In the genomic region with DNA sequence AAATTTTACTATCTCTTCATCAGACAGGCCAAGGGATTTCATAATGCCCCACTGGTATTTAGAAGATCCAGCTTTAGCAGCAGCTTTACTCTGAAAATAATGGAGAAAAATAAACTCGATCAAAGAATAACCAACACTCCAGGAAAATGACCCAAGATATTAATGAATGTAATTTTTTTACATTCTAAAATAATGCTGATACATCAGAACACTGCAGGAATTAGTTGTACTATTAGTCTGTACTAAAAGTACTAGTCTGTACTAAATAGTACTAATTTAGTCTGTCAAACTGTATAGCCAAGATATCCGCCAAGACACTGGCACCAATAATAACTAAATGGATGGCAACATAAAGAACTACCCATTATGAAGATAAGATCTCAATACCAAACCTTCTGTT, we compare ENCODE assay signal across 8 cellular contexts. TPM values are rescaled to one million over a fixed set of nuclear protein-coding genes. Genes with fewer than 3 reads are reported as not detected.
"Had no signal": no experiment of that assay in that cellular context is flagged by ENCODE, and none has a peak within 500 bp of the region (broad histone marks: within the 10 kb centered on the region; RNA-seq: fewer than 3 reads in every experiment).

No MANE protein-coding gene starts in this region.

- FAIRE-seq: H1, HTR-8/SVneo had no signal

- H3K27ac ChIP-seq: KMS-11 had no signal

- H3K4me3 ChIP-seq: GM23338 had no signal

- ATAC-seq: GM23338 had no signal

- H3K4me2 ChIP-seq: GM23338, KMS-11 had no signal

- DNase-seq: H9, HCEC 1CT, KBM-7 had no signal

- H3K9ac ChIP-seq: KMS-11 had no signal

- H2AFZ ChIP-seq: GM23338 had no signal

RNA-seq across cellular contexts. Expression of a gene that starts 59.0 kb away (rescaled TPM):
- total RNA-seq: GM23338, H1, HT-29 had no signal
